Comparison of ENCODE assay signal across 20 cellular contexts in the genomic region with DNA sequence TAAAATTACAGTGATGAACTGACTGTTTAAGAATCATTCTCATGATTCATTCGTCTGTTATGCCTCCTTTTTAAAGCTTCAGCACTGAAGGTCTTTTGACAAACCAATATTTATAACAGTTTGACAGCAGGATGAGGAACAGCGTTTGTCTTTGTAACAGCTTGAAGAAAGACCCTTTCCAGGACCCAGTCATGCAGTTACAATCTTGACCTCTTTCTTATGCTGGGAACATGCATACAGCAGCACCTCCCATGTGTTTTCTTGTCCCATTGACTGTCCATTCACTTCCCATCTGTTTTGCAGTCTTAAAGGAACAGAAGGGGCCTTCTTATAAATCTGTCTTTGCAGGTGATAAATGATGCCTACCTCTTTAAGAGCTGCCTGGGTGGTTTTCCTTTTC.
DNase-seq lines count a peak whose midpoint lies in the region; ATAC-seq, FAIRE-seq and TF ChIP-seq lines count a peak whose summit lies in the region.
"Had no signal": no experiment of that assay in that cellular context is flagged by ENCODE, and none has a peak within 500 bp of the region (broad histone marks: within the 10 kb centered on the region; RNA-seq: fewer than 3 reads in every experiment).

No MANE protein-coding gene starts in this region.

- dilution Hi-C loops in endothelial cell of umbilical vein (cut with MboI; ENCODE audit: extremely low pct_ligation_motif_present, low sequenced_read_pairs) = no loop called here

- H3K4me3 ChIP-seq in endothelial cell of umbilical vein (replicated peaks in 1 of 3; ENCODE audit: insufficient read depth in 1 of 3, low read depth in 1 of 3, low read length in 3 of 3) (no peak overlapping the region), mesendoderm (ENCODE audit: low read length) (no peak overlapping the region), body of pancreas (no peak overlapping the region)

- H2BK5ac ChIP-seq in mesendoderm (ENCODE audit: low read length) = no peak overlapping the region

- H3K27me3 ChIP-seq in endothelial cell of umbilical vein (ENCODE audit: control insufficient read depth in 2 of 2, insufficient read depth in 2 of 2, low read length in 2 of 2) = no peaks in the 10 kb centered on the region
- no peaks in the 10 kb centered on the region for H3K27me3 ChIP-seq in mesendoderm (ENCODE audit: insufficient read depth, low read length, poor library complexity)
- no peaks in the 10 kb centered on the region for H3K27me3 ChIP-seq in body of pancreas
- H3K27me3 ChIP-seq: BE2C had no signal

- no peak overlapping the region for H3K56ac ChIP-seq in mesendoderm (ENCODE audit: low read length)

- CTCF ChIA-PET in endothelial cell of umbilical vein (lab: Charles Lee) = no interaction called here

- no peaks in the 10 kb centered on the region for H3K9me3 ChIP-seq in endothelial cell of umbilical vein (replicated peaks; ENCODE audit: control insufficient read depth, insufficient read depth, low read length)
- no peaks in the 10 kb centered on the region for H3K9me3 ChIP-seq in body of pancreas
- H3K9me3 ChIP-seq: BE2C had no signal

- BruUV-seq in endothelial cell of umbilical vein (replicated peaks; lab: Mats Ljungman, UMichigan) = no TSS peak

- H2AK5ac ChIP-seq in mesendoderm (ENCODE audit: low read length) = no peak overlapping the region

- WGBS in mesendoderm (ENCODE audit: extremely low coverage, insufficient coverage, low lambda C conversion rate) = no CpG with 5 or more reads among the region's 2 CpGs
- WGBS in body of pancreas, 2 donors = 69 to 79% methylated on average over 2 of the region's 2 CpGs

- POLR2A ChIA-PET in endothelial cell of umbilical vein (lab: Charles Lee) = no interaction called here

- H3K4me2 ChIP-seq in endothelial cell of umbilical vein (ENCODE audit: insufficient read depth, low read length) (no peak overlapping the region), mesendoderm (ENCODE audit: low read length) (no peak overlapping the region)

- no peak for TF ChIP-seq RAD21 in Ishikawa (IDR thresholded peaks at IDR 0.05; ENCODE audit: low read depth)

- H3K4ac ChIP-seq in mesendoderm (ENCODE audit: low read depth, low read length) = no peak overlapping the region

- TF ChIP-seq EP300 in Ishikawa (IDR thresholded peaks at IDR 0.05; ENCODE audit: borderline replicate concordance) = no peak

- no peaks in the 10 kb centered on the region for H3K9me1 ChIP-seq in endothelial cell of umbilical vein (replicated peaks; ENCODE audit: control insufficient read depth, extremely low read depth, insufficient read depth, low read length)

- no peak overlapping the region for H2BK15ac ChIP-seq in mesendoderm (replicated peaks; ENCODE audit: low read depth)

- H2AFZ ChIP-seq in endothelial cell of umbilical vein (ENCODE audit: low read depth, low read length) = no peak overlapping the region

- no peaks in the 10 kb centered on the region for H3K36me3 ChIP-seq in endothelial cell of umbilical vein (ENCODE audit: control insufficient read depth in 2 of 2, extremely low read depth in 1 of 2, insufficient read depth in 2 of 2, low read length in 2 of 2)
- no peaks in the 10 kb centered on the region for H3K36me3 ChIP-seq in mesendoderm (ENCODE audit: control insufficient read depth, insufficient read depth, low read length)
- H3K36me3 ChIP-seq in body of pancreas (replicated peaks in 1 of 2; ENCODE audit: insufficient read depth in 1 of 2, low read depth in 2 of 2) = peaks cover 0 to 3% of the 10 kb centered on the region in 2 donors

- no peak for ATAC-seq in HG03095 (IDR thresholded peaks at IDR 0.05; ENCODE audit: unreplicated experiment)
- ATAC-seq in stimulated activated naive CD8-positive, alpha-beta T cell treated with anti-CD3 and anti-CD28 coated beads, Interleukin-15, Interleukin-2, amounts not matched to agents 100 U/mL and 50 U/mL, for 24 hours = no peak
- no peak for ATAC-seq in GM18907 (IDR thresholded peaks at IDR 0.05; ENCODE audit: unreplicated experiment)
- ATAC-seq in body of pancreas = no peak
- ATAC-seq: activated T-helper 17 cell treated with anti-CD3 and anti-CD28 coated beads, Interleukin-2, amount 50 U/mL, for 72 hours; natural killer cell; T-cell had no signal

- no peak for TF ChIP-seq CTCF in endothelial cell of umbilical vein (IDR thresholded peaks at IDR 0.05; ENCODE audit: extremely low read depth in 1 of 2, insufficient read depth in 1 of 2, low read depth in 1 of 2, low read length in 2 of 2)
- no peak for TF ChIP-seq CTCF in body of pancreas (IDR thresholded peaks at IDR 0.05)

- H4K20me1 ChIP-seq in endothelial cell of umbilical vein (replicated peaks; ENCODE audit: control insufficient read depth, extremely low read depth, insufficient read depth, low read length) = no peaks in the 10 kb centered on the region

- H3K9ac ChIP-seq in endothelial cell of umbilical vein (replicated peaks; ENCODE audit: extremely low read depth, insufficient read depth, low read length) = no peak overlapping the region
- H3K9ac ChIP-seq in mesendoderm (ENCODE audit: low read length) = no peak overlapping the region

- peak; percentile 8 for FAIRE-seq in endothelial cell of umbilical vein (lab: Jason Lieb, UNC)

- H3K79me1 ChIP-seq in mesendoderm (ENCODE audit: low read length) = no peaks in the 10 kb centered on the region

- H3K18ac ChIP-seq in mesendoderm (ENCODE audit: low read length) = no peak overlapping the region

- intact Hi-C loops in endothelial cell of umbilical vein (cut with micrococcal nuclease) (no loop called here), body of pancreas (cut with DNase I) (no loop called here)

- H3K4me1 ChIP-seq in endothelial cell of umbilical vein (ENCODE audit: control insufficient read depth, extremely low read depth, insufficient read depth, low read length) = no peaks in the 10 kb centered on the region
- no peaks in the 10 kb centered on the region for H3K4me1 ChIP-seq in mesendoderm (ENCODE audit: control insufficient read depth, low read depth, low read length)
- no peaks in the 10 kb centered on the region for H3K4me1 ChIP-seq in body of pancreas
- H3K4me1 ChIP-seq: BE2C had no signal

- H2BK120ac ChIP-seq in mesendoderm (ENCODE audit: low read depth, low read length) = no peak overlapping the region

- peak; percentile 18 for DNase-seq in EL
- DNase-seq in endothelial cell of umbilical vein (ENCODE audit: low read depth, low spot score) = no peak
- peak; percentile 16 for DNase-seq in mesendoderm
- no peak for DNase-seq in stimulated activated naive CD8-positive, alpha-beta T cell treated with anti-CD3 and anti-CD28 coated beads, Interleukin-15, Interleukin-2, amounts not matched to agents 100 U/mL and 50 U/mL, for 24 hours
- no peak for DNase-seq in body of pancreas
- DNase-seq: activated CD8-positive, alpha-beta memory T cell treated with anti-CD3 and anti-CD28 coated beads for 24 hours; amniotic stem cell; BE2C; hippocampal formation; natural killer cell; NCI-H2029 treated with DMSO at 0.1 percent for 48 hours; NCI-H774; stimulated activated CD4-positive, alpha-beta T cell treated with anti-CD3 and anti-CD28 coated beads, Interleukin-2, amount 100 ng/mL, for 24 hours; T-cell had no signal

- no peak overlapping the region for H4K5ac ChIP-seq in mesendoderm (ENCODE audit: low read length)

- TF ChIP-seq POLR2A in endothelial cell of umbilical vein (IDR thresholded peaks at IDR 0.05; ENCODE audit: low read depth, low read length) (no peak), body of pancreas (IDR thresholded peaks at IDR 0.05) (no peak)

- H4K8ac ChIP-seq in mesendoderm (ENCODE audit: low read depth, low read length) = no peak overlapping the region

- H3K23ac ChIP-seq in mesendoderm (ENCODE audit: low read length) = no peak overlapping the region

- no peak overlapping the region for H3K27ac ChIP-seq in endothelial cell of umbilical vein (ENCODE audit: insufficient read depth, low read depth, low read length)
- no peak overlapping the region for H3K27ac ChIP-seq in mesendoderm (ENCODE audit: low read depth, low read length)
- no peak overlapping the region for H3K27ac ChIP-seq in body of pancreas
- H3K27ac ChIP-seq: epithelial cell of prostate, VCaP had no signal

- H3K79me2 ChIP-seq in endothelial cell of umbilical vein (ENCODE audit: control insufficient read depth, insufficient read depth, low read length) = no peaks in the 10 kb centered on the region
- no peaks in the 10 kb centered on the region for H3K79me2 ChIP-seq in mesendoderm (ENCODE audit: control insufficient read depth, insufficient read depth, low read length)

TF ChIP-seq in Ishikawa, 13 proteins besides CTCF, POLR2A, EP300 and RAD21 (continues in another document):
- TF ChIP-seq, protein P1, sequence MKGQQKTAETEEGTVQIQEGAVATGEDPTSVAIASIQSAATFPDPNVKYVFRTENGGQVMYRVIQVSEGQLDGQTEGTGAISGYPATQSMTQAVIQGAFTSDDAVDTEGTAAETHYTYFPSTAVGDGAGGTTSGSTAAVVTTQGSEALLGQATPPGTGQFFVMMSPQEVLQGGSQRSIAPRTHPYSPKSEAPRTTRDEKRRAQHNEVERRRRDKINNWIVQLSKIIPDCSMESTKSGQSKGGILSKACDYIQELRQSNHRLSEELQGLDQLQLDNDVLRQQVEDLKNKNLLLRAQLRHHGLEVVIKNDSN (IDR thresholded peaks at IDR 0.05) = no peak
- TF ChIP-seq, protein P2, sequence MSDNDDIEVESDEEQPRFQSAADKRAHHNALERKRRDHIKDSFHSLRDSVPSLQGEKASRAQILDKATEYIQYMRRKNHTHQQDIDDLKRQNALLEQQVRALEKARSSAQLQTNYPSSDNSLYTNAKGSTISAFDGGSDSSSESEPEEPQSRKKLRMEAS (IDR thresholded peaks at IDR 0.05) = peak; percentile 58; the same call in 1 of the 2 replicates
- TF ChIP-seq NFIC (IDR thresholded peaks at IDR 0.05) (no peak), CEBPB (IDR thresholded peaks at IDR 0.05) (no peak), YY1 (IDR thresholded peaks at IDR 0.05; ENCODE audit: low read depth) (no peak), TEAD4 (IDR thresholded peaks at IDR 0.05) (no peak)

TF ChIP-seq in endothelial cell of umbilical vein, 7 proteins besides CTCF, POLR2A, EP300 and RAD21:
- TF ChIP-seq FOS (IDR thresholded peaks at IDR 0.05; ENCODE audit: borderline replicate concordance, insufficient read depth, low read length) (no peak), GATA2 (IDR thresholded peaks at IDR 0.05; ENCODE audit: insufficient read depth, insufficient read length, low read depth, low read length) (no peak), POLR2AphosphoS5 (IDR thresholded peaks at IDR 0.05; ENCODE audit: insufficient read depth, low read depth, low read length) (no peak), JUN (IDR thresholded peaks at IDR 0.05; ENCODE audit: borderline replicate concordance, insufficient read depth, insufficient read length, low read depth) (no peak), EZH2 (IDR thresholded peaks at IDR 0.05; ENCODE audit: borderline replicate concordance, low read depth, low read length, severe bottlenecking) (no peak), MYC (IDR thresholded peaks at IDR 0.05; ENCODE audit: low read depth, low read length) (no peak)
- TF ChIP-seq, protein P2 (IDR thresholded peaks at IDR 0.05; ENCODE audit: insufficient read depth, insufficient read length) = no peak

Comparison
In these comparisons a context has a peak if more than half of its experiments do, and no peak if none do; other contexts are left out.
1. DNase-seq: peak in EL (single experiment) and mesendoderm (single experiment); none in endothelial cell of umbilical vein (single experiment), stimulated activated naive CD8-positive, alpha-beta T cell treated with anti-CD3 and anti-CD28 coated beads, Interleukin-15, Interleukin-2, amounts not matched to agents 100 U/mL and 50 U/mL, for 24 hours (single experiment) and body of pancreas (0 of 4).